ENCODE assay signal across 23 cellular contexts in genomic region chr4:7660640-7661039, GRCh38.
DNase-seq lines count a peak whose midpoint lies in the region; ATAC-seq and TF ChIP-seq lines count a peak whose summit lies in the region.
"Had no signal": no experiment of that assay in that cellular context is flagged by ENCODE, and none has a peak within 500 bp of the region (broad histone marks: within the 10 kb centered on the region; RNA-seq: fewer than 3 reads in every experiment).

No MANE protein-coding gene starts in this region.

- no peak overlapping the region for H3K4me3 ChIP-seq in GM23338
- H3K4me3 ChIP-seq in IMR-90 (ENCODE audit: insufficient read depth, low read depth, low read length): no peak overlapping the region
- H3K4me3 ChIP-seq: A549, GM12878 had no signal

- H2BK20ac ChIP-seq in IMR-90 (ENCODE audit: low read depth, low read length): 0 out of 2 replicates have a peak overlapping the region, but pooled peaks have one; percentile 43

- no peaks in the 10 kb centered on the region for H3F3A ChIP-seq in GM23338 (replicated peaks; ENCODE audit: low read depth)

- H4K20me1 ChIP-seq in GM23338 (replicated peaks; ENCODE audit: insufficient read depth) (no peaks in the 10 kb centered on the region), IMR-90 (ENCODE audit: insufficient read depth, low read length) (peaks cover 3% of the 10 kb centered on the region; the same call in 1 of the 2 replicates)

- H3K18ac ChIP-seq in IMR-90 (ENCODE audit: low read depth, low read length): no peak overlapping the region

- H3K27ac Mint-ChIP-seq in GM23338 (no peak overlapping the region), glutamatergic neuron (ENCODE audit: unreplicated experiment) (no peak overlapping the region), nephron progenitor cell (peak overlapping the region; percentile 83)
- H3K27ac Mint-ChIP-seq in activated naive CD4-positive, alpha-beta T cell treated with anti-CD3 and anti-CD28 coated beads, Interleukin-2, amount 50 U/mL, for 72 hours: no peak overlapping the region
- H3K27ac Mint-ChIP-seq: CD8-positive, alpha-beta T cell had no signal

- H3K9ac ChIP-seq in IMR-90 (ENCODE audit: low read depth, low read length): no peak overlapping the region

- H3K4ac ChIP-seq in IMR-90 (ENCODE audit: low read depth, low read length): no peak overlapping the region

- 0 out of 2 replicates have a peak overlapping the region, but pooled peaks have one; percentile 9 for H3K14ac ChIP-seq in IMR-90 (replicated peaks; ENCODE audit: low read depth, low read length)

- H3K4me2 ChIP-seq in GM23338: no peak overlapping the region
- no peak overlapping the region for H3K4me2 ChIP-seq in IMR-90 (ENCODE audit: low read depth, low read length)
- H3K4me2 ChIP-seq: A549 had no signal

- peak; percentile 46 for ATAC-seq in GM23338
- no peak for ATAC-seq in IMR-90 (ENCODE audit: low read depth)
- ATAC-seq in activated naive CD4-positive, alpha-beta T cell treated with anti-CD3 and anti-CD28 coated beads, Interleukin-2, amount 50 U/mL, for 72 hours: no peak
- no peak for ATAC-seq in GM18907 (IDR thresholded peaks at IDR 0.05; ENCODE audit: unreplicated experiment)
- ATAC-seq: A549; CD8-positive, alpha-beta T cell; GM12878 had no signal

- intact Hi-C loops in IMR-90 (cut with micrococcal nuclease): no loop called here

- H4K91ac ChIP-seq in IMR-90 (ENCODE audit: insufficient read depth, low read depth, low read length): no peak overlapping the region

- POLR2A ChIA-PET in IMR-90 (lab: Charles Lee; ENCODE audit: unreplicated experiment): no interaction called here

- no peaks in the 10 kb centered on the region for H3K9me3 Mint-ChIP-seq in GM23338
- H3K9me3 Mint-ChIP-seq in glutamatergic neuron (ENCODE audit: unreplicated experiment): peaks cover 5% of the 10 kb centered on the region
- no peaks in the 10 kb centered on the region for H3K9me3 Mint-ChIP-seq in nephron progenitor cell
- H3K9me3 Mint-ChIP-seq in activated naive CD4-positive, alpha-beta T cell treated with anti-CD3 and anti-CD28 coated beads, Interleukin-2, amount 50 U/mL, for 72 hours: peaks cover 5 to 6% of the 10 kb centered on the region in 2 donors
- H3K9me3 Mint-ChIP-seq: CD8-positive, alpha-beta T cell had no signal

- TF ChIP-seq POLR2A in IMR-90 (IDR thresholded peaks at IDR 0.05; ENCODE audit: low read depth, low read length): no peak

- DNase-seq in GM23338 (ENCODE audit: low spot score): peak; percentile 18
- DNase-seq in IMR-90: no peak
- DNase-seq in glutamatergic neuron: peak; percentile 14
- no peak for DNase-seq in nephron progenitor cell
- no peak for DNase-seq in stimulated activated CD8-positive, alpha-beta memory T cell treated with anti-CD3 and anti-CD28 coated beads, Interleukin-4, amount 100 ng/mL, for 48 hours
- no peak for DNase-seq in activated naive CD4-positive, alpha-beta T cell treated with anti-CD3 and anti-CD28 coated beads, Interleukin-2, amount 50 U/mL, for 72 hours (ENCODE audit: low spot score in 2 of 2)
- no peak for DNase-seq in NCI-H774 (lab: John Stamatoyannopoulos, UW)
- DNase-seq: AML-193; Caco-2; CD8-positive, alpha-beta T cell; KG1; MM.1S; NCI-H1417; NCI-H1694; NCI-H2029 treated with DMSO at 0.1 percent for 48 hours; NCI-H446 treated with DMSO at 0.1 percent for 48 hours; NCI-H526; RPMI8226; SHP77 had no signal

- H2BK120ac ChIP-seq in IMR-90 (ENCODE audit: low read depth, low read length): no peak overlapping the region

- no peak overlapping the region for H2AK9ac ChIP-seq in IMR-90 (replicated peaks; ENCODE audit: low read depth, low read length, poor library complexity)

- no peaks in the 10 kb centered on the region for H3K4me1 ChIP-seq in GM23338 (ENCODE audit: insufficient read depth)
- H3K4me1 ChIP-seq in IMR-90 (ENCODE audit: control insufficient read depth, insufficient read depth, low read length): peaks cover 4% of the 10 kb centered on the region
- H3K4me1 ChIP-seq: A549, Caco-2 had no signal

- no peaks in the 10 kb centered on the region for H3K9me3 ChIP-seq in IMR-90 (ENCODE audit: control insufficient read depth, insufficient read depth, low read length)
- H3K9me3 ChIP-seq: A549, Caco-2 had no signal

- H3K27me3 Mint-ChIP-seq in GM23338 (ENCODE audit: insufficient read depth, low read depth, poor library complexity) (no peaks in the 10 kb centered on the region), glutamatergic neuron (ENCODE audit: unreplicated experiment) (peaks cover 2% of the 10 kb centered on the region), nephron progenitor cell (ENCODE audit: low read depth, poor library complexity) (peaks cover 4% of the 10 kb centered on the region)

- dilution Hi-C loops in IMR-90 (cut with HindIII; ENCODE audit: low sequenced_read_pairs, unreplicated experiment): no loop called here

- no peak overlapping the region for H3K4me3 Mint-ChIP-seq in GM23338
- no peak overlapping the region for H3K4me3 Mint-ChIP-seq in glutamatergic neuron (ENCODE audit: unreplicated experiment)
- peak overlapping the region; percentile 41 for H3K4me3 Mint-ChIP-seq in nephron progenitor cell
- H3K4me3 Mint-ChIP-seq: CD8-positive, alpha-beta T cell had no signal

- H2AFZ ChIP-seq in GM23338 (no peak overlapping the region), IMR-90 (replicated peaks; ENCODE audit: low read length, poor library complexity) (peak overlapping the region; percentile 33)

- no peaks in the 10 kb centered on the region for H3K79me1 ChIP-seq in IMR-90 (ENCODE audit: low read depth in 1 of 2, low read length in 2 of 2)

- H4K8ac ChIP-seq in IMR-90 (ENCODE audit: low read depth in 2 of 2, low read length in 2 of 2): no peak overlapping the region

- H3K79me2 ChIP-seq in GM23338 (replicated peaks; ENCODE audit: insufficient read depth): no peaks in the 10 kb centered on the region

- peaks cover 4% of the 10 kb centered on the region for H3K9me1 ChIP-seq in IMR-90 (ENCODE audit: insufficient read depth, low read length)

- H4K5ac ChIP-seq in IMR-90 (ENCODE audit: low read depth, low read length): no peak overlapping the region

- H3K27ac ChIP-seq in GM23338 (ENCODE audit: low read depth) (no peak overlapping the region), IMR-90 (ENCODE audit: insufficient read depth, low read length) (no peak overlapping the region)
- H3K27ac ChIP-seq: A549, C4-2B had no signal

- CTCF ChIA-PET in IMR-90 (lab: Yijun Ruan, JAX): no interaction called here

- 0 out of 2 replicates have a peak overlapping the region, but pooled peaks have one; percentile 23 for H2AK5ac ChIP-seq in IMR-90 (ENCODE audit: low read depth, low read length)

- no peak for TF ChIP-seq RAD21 in IMR-90 (IDR thresholded peaks at IDR 0.05; ENCODE audit: low read length)

- H3K23ac ChIP-seq in IMR-90 (ENCODE audit: low read depth, low read length): no peak overlapping the region

- no peak overlapping the region for H3K56ac ChIP-seq in IMR-90 (ENCODE audit: extremely low read depth, insufficient read depth, low read length)

- H3K27me3 ChIP-seq in GM23338 (ENCODE audit: insufficient read depth): no peaks in the 10 kb centered on the region
- peaks cover 27% of the 10 kb centered on the region for H3K27me3 ChIP-seq in IMR-90 (ENCODE audit: control insufficient read depth, insufficient read depth, low read length)

- H3K36me3 ChIP-seq in GM23338 (ENCODE audit: insufficient read depth) (no peaks in the 10 kb centered on the region), IMR-90 (ENCODE audit: control insufficient read depth, insufficient read depth, low read length) (no peaks in the 10 kb centered on the region)

- H2BK15ac ChIP-seq in IMR-90 (ENCODE audit: low read depth, low read length): no peak overlapping the region; the same call in 2 of the 3 replicates

- no TSS peak for BruUV-seq in IMR-90 (replicated peaks; lab: Mats Ljungman, UMichigan)

- H3K9me2 ChIP-seq in GM23338 (ENCODE audit: insufficient read depth): 0 out of 2 replicates have a peak, but pooled peaks cover 3% of the 10 kb centered on the region

- H3K36me3 Mint-ChIP-seq in GM23338 (ENCODE audit: low read depth): no peaks in the 10 kb centered on the region
- H3K36me3 Mint-ChIP-seq in glutamatergic neuron (ENCODE audit: unreplicated experiment): peaks cover 6% of the 10 kb centered on the region
- H3K36me3 Mint-ChIP-seq in nephron progenitor cell (ENCODE audit: low read depth): no peaks in the 10 kb centered on the region
- H3K36me3 Mint-ChIP-seq in activated naive CD4-positive, alpha-beta T cell treated with anti-CD3 and anti-CD28 coated beads, Interleukin-2, amount 50 U/mL, for 72 hours: no peaks in the 10 kb centered on the region
- H3K36me3 Mint-ChIP-seq: CD8-positive, alpha-beta T cell had no signal

- H3K4me1 Mint-ChIP-seq in GM23338 (peaks cover 12% of the 10 kb centered on the region), glutamatergic neuron (ENCODE audit: low read depth, unreplicated experiment) (no peaks in the 10 kb centered on the region), nephron progenitor cell (peaks cover 32% of the 10 kb centered on the region)

- 100% methylated on average over 2 of the region's 5 CpGs; no CpG with 5 or more reads in 1 of the 2 experiments for WGBS in IMR-90 (ENCODE audit: extremely low coverage in 2 of 2, insufficient read length in 1 of 2), 2 experiments

- H2BK5ac ChIP-seq in IMR-90 (ENCODE audit: low read depth, low read length, poor library complexity, severe bottlenecking): no peak overlapping the region

- in situ Hi-C loops in IMR-90 (cut with MboI; ENCODE audit: low sequenced_read_pairs): no loop called here

- TF ChIP-seq CTCF in GM23338 (conservative IDR thresholded peaks at IDR 0.05; ENCODE audit: low read depth in 2 of 2) (no peak; a peak in 1 of 4 replicates), IMR-90 (conservative IDR thresholded peaks at IDR 0.05; ENCODE audit: low read depth, low read length) (no peak), glutamatergic neuron (IDR thresholded peaks at IDR 0.05; ENCODE audit: partially characterized antibody, unreplicated experiment) (no peak), nephron progenitor cell (IDR thresholded peaks at IDR 0.05) (no peak)

TF ChIP-seq in IMR-90, 13 proteins besides CTCF, POLR2A, EP300 and RAD21 (continues in another document):
- TF ChIP-seq USF2 (IDR thresholded peaks at IDR 0.05; ENCODE audit: low read depth, low read length): no peak
- TF ChIP-seq CEBPB (IDR thresholded peaks at IDR 0.05; ENCODE audit: low read depth, low read length): no peak
- no peak for TF ChIP-seq RCOR1 (IDR thresholded peaks at IDR 0.05; ENCODE audit: insufficient replicate concordance, low read length)

Comparison
In these comparisons a context has a peak if more than half of its experiments do, and no peak if none do; other contexts are left out.
1. DNase-seq: peak in GM23338 (single experiment) and glutamatergic neuron (single experiment); none in IMR-90 (single experiment), nephron progenitor cell (single experiment), stimulated activated CD8-positive, alpha-beta memory T cell treated with anti-CD3 and anti-CD28 coated beads, Interleukin-4, amount 100 ng/mL, for 48 hours (single experiment), activated naive CD4-positive, alpha-beta T cell treated with anti-CD3 and anti-CD28 coated beads, Interleukin-2, amount 50 U/mL, for 72 hours (0 of 2) and NCI-H774 (single experiment).